Comparison of ENCODE assay signal across 15 cellular contexts in the genomic region with DNA sequence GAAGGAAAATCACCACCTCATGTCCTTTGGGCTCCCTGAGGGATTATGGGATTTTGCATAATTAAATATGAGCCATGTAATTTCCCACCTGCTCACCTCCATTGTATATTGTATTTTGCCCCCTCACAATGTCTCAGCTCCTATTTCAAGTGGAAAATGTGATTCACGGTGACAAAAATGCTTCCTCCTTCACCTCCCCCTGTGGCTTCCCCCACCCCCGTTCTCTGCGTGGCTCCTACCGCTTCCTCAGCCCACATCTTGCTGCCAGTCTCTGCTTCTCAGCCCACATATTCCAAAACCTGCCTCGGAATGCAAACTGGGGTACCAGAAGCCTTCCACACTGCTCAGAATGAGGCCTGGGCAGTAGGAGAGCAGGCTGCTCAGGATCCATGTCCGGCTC.
DNase-seq lines count a peak whose midpoint lies in the region; ATAC-seq and TF ChIP-seq lines count a peak whose summit lies in the region.
"Had no signal": no experiment of that assay in that cellular context is flagged by ENCODE, and none has a peak within 500 bp of the region (broad histone marks: within the 10 kb centered on the region; RNA-seq: fewer than 3 reads in every experiment).

No MANE protein-coding gene starts in this region.

- no peak overlapping the region for H3K4me3 Mint-ChIP-seq in activated CD4-positive, alpha-beta T cell treated with anti-CD3 and anti-CD28 coated beads for 36 hours
- peak overlapping the region; percentile 8 for H3K4me3 Mint-ChIP-seq in activated T-cell treated with anti-CD3 and anti-CD28 coated beads, Interleukin-2, amount 50 U/mL, for 24 hours
- H3K4me3 Mint-ChIP-seq in osteocyte (ENCODE audit: unreplicated experiment), result no peak overlapping the region
- H3K4me3 Mint-ChIP-seq in CD8-positive, alpha-beta T cell, result no peak overlapping the region

- H3K27me3 ChIP-seq in CD8-positive, alpha-beta T cell (ENCODE audit: insufficient read depth, low read length), result no peaks in the 10 kb centered on the region
- H3K27me3 ChIP-seq: foreskin keratinocyte, upper lobe of right lung had no signal

- peaks cover 23% of the 10 kb centered on the region for H3K4me1 Mint-ChIP-seq in activated CD4-positive, alpha-beta T cell treated with anti-CD3 and anti-CD28 coated beads for 36 hours
- peaks cover 40% of the 10 kb centered on the region for H3K4me1 Mint-ChIP-seq in activated T-cell treated with anti-CD3 and anti-CD28 coated beads, Interleukin-2, amount 50 U/mL, for 24 hours (ENCODE audit: low read depth)
- no peaks in the 10 kb centered on the region for H3K4me1 Mint-ChIP-seq in osteocyte (ENCODE audit: unreplicated experiment)
- H3K4me1 Mint-ChIP-seq in CD8-positive, alpha-beta T cell (ENCODE audit: low read depth), result peaks cover 8% of the 10 kb centered on the region

- no peaks in the 10 kb centered on the region for H3K36me3 Mint-ChIP-seq in activated CD4-positive, alpha-beta T cell treated with anti-CD3 and anti-CD28 coated beads for 36 hours (ENCODE audit: low read depth)
- no peaks in the 10 kb centered on the region for H3K36me3 Mint-ChIP-seq in activated T-cell treated with anti-CD3 and anti-CD28 coated beads, Interleukin-2, amount 50 U/mL, for 24 hours (ENCODE audit: low read depth)
- H3K36me3 Mint-ChIP-seq in osteocyte (ENCODE audit: unreplicated experiment), result no peaks in the 10 kb centered on the region
- H3K36me3 Mint-ChIP-seq in CD8-positive, alpha-beta T cell, result no peaks in the 10 kb centered on the region

- H3K27me3 Mint-ChIP-seq in activated CD4-positive, alpha-beta T cell treated with anti-CD3 and anti-CD28 coated beads for 36 hours, result peaks cover 3% of the 10 kb centered on the region
- peaks cover 5% of the 10 kb centered on the region for H3K27me3 Mint-ChIP-seq in activated T-cell treated with anti-CD3 and anti-CD28 coated beads, Interleukin-2, amount 50 U/mL, for 24 hours
- H3K27me3 Mint-ChIP-seq in osteocyte (ENCODE audit: unreplicated experiment), result no peaks in the 10 kb centered on the region
- no peaks in the 10 kb centered on the region for H3K27me3 Mint-ChIP-seq in CD8-positive, alpha-beta T cell (ENCODE audit: low read depth)

- no peak overlapping the region for H3K4me3 ChIP-seq in CD8-positive, alpha-beta T cell (ENCODE audit: low read depth, low read length)
- H3K4me3 ChIP-seq: upper lobe of right lung had no signal

- ATAC-seq in activated CD4-positive, alpha-beta T cell treated with anti-CD3 and anti-CD28 coated beads for 36 hours, result peak; percentile 73
- ATAC-seq in CD8-positive, alpha-beta T cell, result no peak
- ATAC-seq in HG03025 (IDR thresholded peaks at IDR 0.05; ENCODE audit: low FRiP score, unreplicated experiment), result no peak
- ATAC-seq: foreskin keratinocyte, upper lobe of right lung had no signal

- TF ChIP-seq CTCF in osteocyte (IDR thresholded peaks at IDR 0.05), result no peak
- no peak for TF ChIP-seq CTCF in CD8-positive, alpha-beta T cell (IDR thresholded peaks at IDR 0.05)

- intact Hi-C loops in activated CD4-positive, alpha-beta T cell treated with anti-CD3 and anti-CD28 coated beads for 36 hours (cut with DNase I, micrococcal nuclease), result loop anchor here in 1 of 2 experiments (2.0 kb wide), 1 partner anchor 73 kb away; no protein-coding TSS in a partner anchor
- intact Hi-C loops in CD8-positive, alpha-beta T cell (cut with DNase I, micrococcal nuclease), result no loop called here

- CTCF ChIA-PET in activated CD4-positive, alpha-beta T cell treated with anti-CD3 and anti-CD28 coated beads for 36 hours (lab: Charles Lee), result interaction anchor here (1.0 to 1.2 kb wide), 2 partner anchors 27 to 80 kb away, joined by 3 read pairs; no protein-coding TSS in a partner anchor
- CTCF ChIA-PET in CD8-positive, alpha-beta T cell (lab: Charles Lee), result no interaction called here

- no peak overlapping the region for H3K27ac ChIP-seq in CD8-positive, alpha-beta T cell (ENCODE audit: low read depth, low read length)
- H3K27ac ChIP-seq: foreskin keratinocyte, upper lobe of right lung had no signal

- H3K9me3 ChIP-seq in CD8-positive, alpha-beta T cell (ENCODE audit: low read length), result no peaks in the 10 kb centered on the region
- H3K9me3 ChIP-seq: SK-N-SH, upper lobe of right lung had no signal

- DNase-seq in activated CD4-positive, alpha-beta T cell treated with anti-CD3 and anti-CD28 coated beads for 36 hours, result peak; percentile 76
- no peak for DNase-seq in activated CD4-positive, alpha-beta T cell treated with anti-CD3 and anti-CD28 coated beads, Interleukin-2, amount 50 U/mL, for 1 hour
- peak; percentile 60 for DNase-seq in activated T-cell treated with anti-CD3 and anti-CD28 coated beads, Interleukin-2, amount 50 U/mL, for 24 hours
- DNase-seq in osteocyte (ENCODE audit: extremely low spot score, unreplicated experiment), result peak; percentile 38
- peak; percentile 21 to 32 for DNase-seq in stimulated activated CD8-positive, alpha-beta memory T cell treated with anti-CD3 and anti-CD28 coated beads, Interleukin-7, amount 100 ng/mL, for 48 hours (ENCODE audit: extremely low read depth in 1 of 2, low read depth in 1 of 2)
- DNase-seq in CD8-positive, alpha-beta T cell, result no peak
- no peak for DNase-seq in medulla oblongata (ENCODE audit: extremely low spot score)
- DNase-seq: ACHN; activated CD4-positive, CD25-positive, alpha-beta regulatory T cell treated with anti-CD3 and anti-CD28 coated beads, Interleukin-2, amount 50 U/mL, for 72 hours; foreskin keratinocyte; KG1; NCI-H1694; SK-N-SH; upper lobe of right lung had no signal

- H3K9me3 Mint-ChIP-seq in activated CD4-positive, alpha-beta T cell treated with anti-CD3 and anti-CD28 coated beads for 36 hours (ENCODE audit: low read depth), result peaks cover 1% of the 10 kb centered on the region
- peaks cover 21% of the 10 kb centered on the region for H3K9me3 Mint-ChIP-seq in activated T-cell treated with anti-CD3 and anti-CD28 coated beads, Interleukin-2, amount 50 U/mL, for 24 hours
- H3K9me3 Mint-ChIP-seq in osteocyte (ENCODE audit: unreplicated experiment), result peaks cover 20% of the 10 kb centered on the region
- no peaks in the 10 kb centered on the region for H3K9me3 Mint-ChIP-seq in CD8-positive, alpha-beta T cell

- H3K36me3 ChIP-seq in CD8-positive, alpha-beta T cell (ENCODE audit: insufficient read depth, low read length), result no peaks in the 10 kb centered on the region
- H3K36me3 ChIP-seq: upper lobe of right lung had no signal

- POLR2A ChIA-PET in activated CD4-positive, alpha-beta T cell treated with anti-CD3 and anti-CD28 coated beads for 36 hours (lab: Charles Lee), result no interaction called here
- POLR2A ChIA-PET in CD8-positive, alpha-beta T cell (lab: Charles Lee), result interaction anchor here (0.6 kb wide), 1 partner anchor 426 kb away, joined by 3 read pairs; no protein-coding TSS in a partner anchor

- no peaks in the 10 kb centered on the region for H3K4me1 ChIP-seq in CD8-positive, alpha-beta T cell (ENCODE audit: insufficient read depth, low read length)
- H3K4me1 ChIP-seq: foreskin keratinocyte, upper lobe of right lung had no signal

- peak overlapping the region; percentile 73 for H3K27ac Mint-ChIP-seq in activated CD4-positive, alpha-beta T cell treated with anti-CD3 and anti-CD28 coated beads for 36 hours
- peak overlapping the region; percentile 81 for H3K27ac Mint-ChIP-seq in activated T-cell treated with anti-CD3 and anti-CD28 coated beads, Interleukin-2, amount 50 U/mL, for 24 hours
- no peak overlapping the region for H3K27ac Mint-ChIP-seq in osteocyte (ENCODE audit: unreplicated experiment)
- H3K27ac Mint-ChIP-seq in CD8-positive, alpha-beta T cell, result no peak overlapping the region

Comparison
In these comparisons a context has a peak if more than half of its experiments do, and no peak if none do; other contexts are left out.
1. DNase-seq: peak in activated CD4-positive, alpha-beta T cell treated with anti-CD3 and anti-CD28 coated beads for 36 hours (single experiment), activated T-cell treated with anti-CD3 and anti-CD28 coated beads, Interleukin-2, amount 50 U/mL, for 24 hours (single experiment), osteocyte (single experiment) and stimulated activated CD8-positive, alpha-beta memory T cell treated with anti-CD3 and anti-CD28 coated beads, Interleukin-7, amount 100 ng/mL, for 48 hours (2 of 2); none in activated CD4-positive, alpha-beta T cell treated with anti-CD3 and anti-CD28 coated beads, Interleukin-2, amount 50 U/mL, for 1 hour (single experiment), CD8-positive, alpha-beta T cell (0 of 7) and medulla oblongata (single experiment).
2. H3K27ac Mint-ChIP-seq: peak in activated CD4-positive, alpha-beta T cell treated with anti-CD3 and anti-CD28 coated beads for 36 hours (single experiment) and activated T-cell treated with anti-CD3 and anti-CD28 coated beads, Interleukin-2, amount 50 U/mL, for 24 hours (single experiment); none in osteocyte (single experiment) and CD8-positive, alpha-beta T cell (single experiment).